Comparison of ENCODE assay signal across 27 cellular contexts in genomic region chr1:221696740-221697461, GRCh38.
"Had no signal": no experiment of that assay in that cellular context is flagged by ENCODE, and none has a peak within 500 bp of the region (broad histone marks: within the 10 kb centered on the region; RNA-seq: fewer than 3 reads in every experiment).

No MANE protein-coding gene starts in this region.

- H3K27me3 Mint-ChIP-seq: activated CD4-positive, alpha-beta memory T cell treated with anti-CD3 and anti-CD28 coated beads for 36 hours; activated CD4-positive, alpha-beta T cell treated with anti-CD3 and anti-CD28 coated beads, Interleukin-2, amount 10 ng/mL, durations not matched to agents 24 days and 14 days; activated naive CD4-positive, alpha-beta T cell treated with anti-CD3 and anti-CD28 coated beads, Interleukin-2, amount 10 ng/mL, durations not matched to agents 7 days and 5 days; activated naive CD8-positive, alpha-beta T cell treated with anti-CD3 and anti-CD28 coated beads, Interleukin-2, amount 10 ng/mL, durations not matched to agents 7 days and 5 days; activated T-cell treated with anti-CD3 and anti-CD28 coated beads, Interleukin-2, amount 50 U/mL, for 24 hours; naive thymus-derived CD8-positive, alpha-beta T cell had no signal

- H3K4me1 ChIP-seq: ascending aorta, colonic mucosa, lower lobe of right lung, testis had no signal

- H3K36me3 ChIP-seq: colonic mucosa had no signal

- DNase-seq: activated CD4-positive, alpha-beta memory T cell treated with anti-CD3 and anti-CD28 coated beads for 36 hours; activated CD4-positive, alpha-beta T cell treated with anti-CD3 and anti-CD28 coated beads, Interleukin-2, amount 10 ng/mL, durations not matched to agents 24 days and 14 days; activated CD4-positive, CD25-positive, alpha-beta regulatory T cell treated with anti-CD3 and anti-CD28 coated beads, Interleukin-2, amount 50 U/mL, for 72 hours; activated CD8-positive, alpha-beta memory T cell treated with anti-CD3 and anti-CD28 coated beads, Interleukin-2, amount 50 U/mL, for 4 hours; activated gamma-delta T cell; activated naive CD4-positive, alpha-beta T cell treated with anti-CD3 and anti-CD28 coated beads, Interleukin-2, amount 10 ng/mL, durations not matched to agents 7 days and 5 days; activated naive CD8-positive, alpha-beta T cell treated with anti-CD3 and anti-CD28 coated beads, Interleukin-2, amount 10 ng/mL, durations not matched to agents 7 days and 5 days; activated T-cell treated with anti-CD3 and anti-CD28 coated beads, Interleukin-2, amount 50 U/mL, for 24 hours; cerebellar nuclear complex; colonic mucosa; effector memory CD4-positive, alpha-beta T cell; gastrocnemius medialis; glutamatergic neuron; left lung; lower lobe of right lung; mesenchymal stem cell; naive thymus-derived CD8-positive, alpha-beta T cell; posterior cingulate gyrus; right cardiac atrium; stimulated activated CD4-positive, alpha-beta T cell treated with anti-CD3 and anti-CD28 coated beads, Interleukin-2, amount 100 ng/mL, for 48 hours; stimulated activated naive CD8-positive, alpha-beta T cell treated with anti-CD3 and anti-CD28 coated beads, Interleukin-15, Interleukin-2, amounts not matched to agents 100 U/mL and 50 U/mL, for 24 hours; T-helper 9 cell; testis; transverse colon had no signal

- H3K4me3 Mint-ChIP-seq: activated CD4-positive, alpha-beta memory T cell treated with anti-CD3 and anti-CD28 coated beads for 36 hours; activated CD4-positive, alpha-beta T cell treated with anti-CD3 and anti-CD28 coated beads, Interleukin-2, amount 10 ng/mL, durations not matched to agents 24 days and 14 days; activated naive CD4-positive, alpha-beta T cell treated with anti-CD3 and anti-CD28 coated beads, Interleukin-2, amount 10 ng/mL, durations not matched to agents 7 days and 5 days; activated naive CD8-positive, alpha-beta T cell treated with anti-CD3 and anti-CD28 coated beads, Interleukin-2, amount 10 ng/mL, durations not matched to agents 7 days and 5 days; activated T-cell treated with anti-CD3 and anti-CD28 coated beads, Interleukin-2, amount 50 U/mL, for 24 hours; brain; naive thymus-derived CD8-positive, alpha-beta T cell had no signal

- ATAC-seq: left lung; naive thymus-derived CD8-positive, alpha-beta T cell; right cardiac atrium; stimulated activated naive CD8-positive, alpha-beta T cell treated with anti-CD3 and anti-CD28 coated beads, Interleukin-15, Interleukin-2, amounts not matched to agents 100 U/mL and 50 U/mL, for 24 hours had no signal

- H3K4me3 ChIP-seq: ascending aorta, cardiac muscle cell, colonic mucosa, gastrocnemius medialis, left lung, lower lobe of right lung, testis, transverse colon had no signal

- H3K27me3 ChIP-seq: ascending aorta, cardiac muscle cell, colonic mucosa, gastrocnemius medialis, left lung, testis, transverse colon had no signal

- H3K9me3 ChIP-seq: ascending aorta, colonic mucosa, gastrocnemius medialis, testis, transverse colon had no signal

- H3K27ac ChIP-seq: ascending aorta, cardiac muscle cell, colonic mucosa, left lung, lower lobe of right lung, testis, transverse colon had no signal

- H3K27ac Mint-ChIP-seq: activated CD4-positive, alpha-beta memory T cell treated with anti-CD3 and anti-CD28 coated beads for 36 hours; activated CD4-positive, alpha-beta T cell treated with anti-CD3 and anti-CD28 coated beads, Interleukin-2, amount 10 ng/mL, durations not matched to agents 24 days and 14 days; activated naive CD4-positive, alpha-beta T cell treated with anti-CD3 and anti-CD28 coated beads, Interleukin-2, amount 10 ng/mL, durations not matched to agents 7 days and 5 days; activated naive CD8-positive, alpha-beta T cell treated with anti-CD3 and anti-CD28 coated beads, Interleukin-2, amount 10 ng/mL, durations not matched to agents 7 days and 5 days; activated T-cell treated with anti-CD3 and anti-CD28 coated beads, Interleukin-2, amount 50 U/mL, for 24 hours; naive thymus-derived CD8-positive, alpha-beta T cell had no signal

- H3K9me3 Mint-ChIP-seq: activated naive CD4-positive, alpha-beta T cell treated with anti-CD3 and anti-CD28 coated beads, Interleukin-2, amount 10 ng/mL, durations not matched to agents 7 days and 5 days had no signal
